ENCODE assay signal across 10 cellular contexts in the genomic region with DNA sequence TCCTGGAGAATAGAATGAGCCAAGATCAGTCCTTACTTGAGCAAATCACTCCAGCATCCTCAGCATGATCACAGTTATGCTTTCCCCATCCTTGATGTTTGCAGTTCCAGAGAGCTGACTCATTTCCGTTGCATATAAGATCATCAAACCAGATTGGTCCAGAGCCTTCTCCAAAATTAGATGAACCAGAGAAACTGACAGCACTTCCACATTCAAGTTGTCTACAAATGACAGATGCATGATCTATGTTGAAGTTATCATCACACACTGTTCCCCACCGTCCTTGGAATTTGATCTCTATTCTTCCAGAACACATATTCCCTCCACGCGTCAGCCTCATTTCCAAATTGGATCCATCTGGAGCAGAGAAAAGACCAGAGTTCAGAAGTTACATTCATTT. TPM values are rescaled to one million over a fixed set of nuclear protein-coding genes. Genes with fewer than 3 reads are reported as not detected.
DNase-seq lines count a peak whose midpoint lies in the region; ATAC-seq and TF ChIP-seq lines count a peak whose summit lies in the region.
"Had no signal": no experiment of that assay in that cellular context is flagged by ENCODE, and none has a peak within 500 bp of the region (broad histone marks: within the 10 kb centered on the region; RNA-seq: fewer than 3 reads in every experiment).

No MANE protein-coding gene starts in this region.

- H3K27me3 ChIP-seq in upper lobe of left lung, result no peaks in the 10 kb centered on the region

- ATAC-seq in upper lobe of left lung (ENCODE audit: low FRiP score in 2 of 2) (peak in 1 of 2 donors; percentile 66), GM18505 (IDR thresholded peaks at IDR 0.05; ENCODE audit: unreplicated experiment) (no peak)
- ATAC-seq: activated CD4-positive, CD25-positive, alpha-beta regulatory T cell treated with anti-CD3 and anti-CD28 coated beads, Interleukin-2, amount 50 U/mL, for 24 hours had no signal

- DNase-seq in KBM-7 (peak; percentile 41), MCF 10A (ENCODE audit: unreplicated experiment) (peak; percentile 54), left kidney (ENCODE audit: low read depth, low spot score) (peak; percentile 2), upper lobe of left lung (no peak), SK-N-DZ (ENCODE audit: low spot score) (no peak), mesenteric fat pad (ENCODE audit: low spot score) (no peak)
- DNase-seq: NCI-H510A treated with DMSO at 0.1 percent for 48 hours had no signal

- CTCF ChIA-PET in MCF 10A (lab: Yijun Ruan, JAX), result no interaction called here

- POLR2A ChIA-PET in MCF 10A (lab: Yijun Ruan, JAX), result interaction anchor here (0.6 to 0.7 kb wide), 2 partner anchors 16 to 309 kb away, joined by 3 read pairs; no protein-coding TSS in a partner anchor

- H3K9me3 ChIP-seq in upper lobe of left lung, result no peaks in the 10 kb centered on the region

- H3K36me3 Mint-ChIP-seq in MCF 10A (ENCODE audit: insufficient read depth, unreplicated experiment), result no peaks in the 10 kb centered on the region
- H3K36me3 Mint-ChIP-seq: brain had no signal

- no peaks in the 10 kb centered on the region for H3K36me3 ChIP-seq in upper lobe of left lung

- no peak overlapping the region for H3K27ac Mint-ChIP-seq in MCF 10A (ENCODE audit: low read depth, unreplicated experiment)
- H3K27ac Mint-ChIP-seq: brain had no signal

- TF ChIP-seq CTCF in MCF 10A (IDR thresholded peaks at IDR 0.05; ENCODE audit: unreplicated experiment) (no peak), upper lobe of left lung (IDR thresholded peaks at IDR 0.05) (no peak)

- TF ChIP-seq EP300 in upper lobe of left lung (IDR thresholded peaks at IDR 0.05), result no peak

- no peak overlapping the region for H3K4me3 Mint-ChIP-seq in MCF 10A (ENCODE audit: unreplicated experiment)
- H3K4me3 Mint-ChIP-seq: brain had no signal

- H3K27ac ChIP-seq in upper lobe of left lung, result peak overlapping the region in 3 of 4 donors; percentile 26 to 70 (median 52)

- H3K9me3 Mint-ChIP-seq in MCF 10A (ENCODE audit: unreplicated experiment), result no peaks in the 10 kb centered on the region

- intact Hi-C loops in MCF 10A (cut with micrococcal nuclease), result no loop called here

- no peaks in the 10 kb centered on the region for H3K4me1 ChIP-seq in upper lobe of left lung

- in situ Hi-C loops in KBM-7 (cut with MboI; ENCODE audit: low pct_unique_long_range_greater_than_20kb, low sequenced_read_pairs), result no loop called here

- TF ChIP-seq POLR2A in upper lobe of left lung (IDR thresholded peaks at IDR 0.05), result peak in 1 of 4 donors; percentile 65
- no peak for TF ChIP-seq POLR2A in GM18505 (IDR thresholded peaks at IDR 0.05; ENCODE audit: borderline replicate concordance, extremely low read depth, insufficient read depth, insufficient read length)

- BruUV-seq in MCF 10A (replicated peaks; lab: Mats Ljungman, UMichigan), result no TSS peak

- H3K27me3 Mint-ChIP-seq in MCF 10A (ENCODE audit: insufficient read depth, unreplicated experiment), result peaks cover 26% of the 10 kb centered on the region

- peaks cover 7% of the 10 kb centered on the region for H3K4me1 Mint-ChIP-seq in MCF 10A (ENCODE audit: insufficient read depth, unreplicated experiment)
- H3K4me1 Mint-ChIP-seq: brain had no signal

- peak overlapping the region in 2 of 4 donors; percentile 9 to 39 for H3K4me3 ChIP-seq in upper lobe of left lung

- WGBS in upper lobe of left lung, 2 donors, result 51 to 58% methylated on average over 4 of the region's 4 CpGs

RNA-seq across cellular contexts. Expression of gene CD163, which starts 4.7 kb away (rescaled TPM):
- total RNA-seq in MCF 10A (2022), result not detected in 2 replicates
- total RNA-seq in upper lobe of left lung, result 100 to 1,000 TPM; 267 to 721 (median 394) TPM
- not detected in 2 replicates for polyA plus RNA-seq in SK-N-DZ (2014; cell fraction: cytosol; rRNA removed)
- polyA plus RNA-seq in SK-N-DZ (2014; cell fraction: nucleus; rRNA removed), result not detected in 2 replicates
- 943 TPM for total RNA-seq in mesenteric fat pad

RNA-seq across cellular contexts. Expression of gene CD163L1, which starts 54.9 kb away (rescaled TPM):
- total RNA-seq in MCF 10A (2022) (2.1 and 3.5 TPM in 2 replicates), upper lobe of left lung (10 to 100 TPM in 1 of 6 donors, 1 to 10 TPM in 4, under 1 TPM in 1; 0.59 to 21.0 (median 4.2) TPM), mesenteric fat pad (16.7 TPM)
- 2.5 and 6.8 TPM in 2 replicates for polyA plus RNA-seq in SK-N-DZ (2014; cell fraction: cytosol; rRNA removed)
- 5.2 and 8.2 TPM in 2 replicates for polyA plus RNA-seq in SK-N-DZ (2014; cell fraction: nucleus; rRNA removed)

Comparison
In these comparisons a context has a peak if more than half of its experiments do, and no peak if none do; other contexts are left out.
1. DNase-seq: peak in KBM-7 (single experiment), MCF 10A (single experiment) and left kidney (single experiment); none in upper lobe of left lung (0 of 2), SK-N-DZ (single experiment) and mesenteric fat pad (single experiment).
2. RNA of gene CD163, which starts 4.7 kb away (total RNA-seq): 943 TPM in mesenteric fat pad (single experiment) and 267 to 721 TPM in upper lobe of left lung; not detected in MCF 10A; every median in the first group is over 100 times any median in the second.